8 cellular contexts compared by ENCODE assay signal in genomic region chr5:139650031-139650688, GRCh38. TPM values are rescaled to one million over a fixed set of nuclear protein-coding genes. Genes with fewer than 3 reads are reported as not detected.
DNase-seq lines count a peak whose midpoint lies in the region; ATAC-seq, FAIRE-seq and TF ChIP-seq lines count a peak whose summit lies in the region.

No MANE protein-coding gene starts in this region.

- peaks cover 59% of the 10 kb centered on the region for H3K4me1 ChIP-seq in OCI-LY1 (ENCODE audit: insufficient read depth, low read length, severe bottlenecking)

- TF ChIP-seq CTCF in GM06990 (IDR thresholded peaks at IDR 0.05; ENCODE audit: insufficient read depth, low read length, poor library complexity, severe bottlenecking) = peak; percentile 66
- peak; percentile 35 for TF ChIP-seq CTCF in OCI-LY1 (IDR thresholded peaks at IDR 0.05; ENCODE audit: low read length)
- peak; percentile 42 for TF ChIP-seq CTCF in mesothelial cell of epicardium (IDR thresholded peaks at IDR 0.05; ENCODE audit: unreplicated experiment)
- peak; percentile 71 for TF ChIP-seq CTCF in type B pancreatic cell (conservative IDR thresholded peaks at IDR 0.05)

- H3K9me3 ChIP-seq in OCI-LY1 (ENCODE audit: low read length) = no peaks in the 10 kb centered on the region

- H3K9ac ChIP-seq in OCI-LY1 (ENCODE audit: low read length) = peak overlapping the region; percentile 98

- intact Hi-C loops in dendritic cell treated with granulocyte-macrophage colony-stimulating factor and Interleukin-4, amounts not matched to agents 40 ng/mL and 50 ng/mL, for 4 days (cut with micrococcal nuclease) = loop anchor here (2.0 kb wide), 1 partner anchor 15 kb away; no protein-coding TSS in a partner anchor

- H3K36me3 ChIP-seq in GM06990 (ENCODE audit: control insufficient read depth, insufficient read depth, low read length) (no peaks in the 10 kb centered on the region), OCI-LY1 (ENCODE audit: insufficient read depth, low read length) (peaks cover 14% of the 10 kb centered on the region; the same call in 1 of the 2 replicates)

- H3K27ac Mint-ChIP-seq in dendritic cell treated with granulocyte-macrophage colony-stimulating factor and Interleukin-4, amounts not matched to agents 40 ng/mL and 50 ng/mL, for 4 days = peak overlapping the region; percentile 85
- peak overlapping the region; percentile 95 for H3K27ac Mint-ChIP-seq in mesothelial cell of epicardium
- H3K27ac Mint-ChIP-seq in type B pancreatic cell = peak overlapping the region; percentile 91

- no peaks in the 10 kb centered on the region for H4K20me1 ChIP-seq in OCI-LY1 (ENCODE audit: insufficient read depth, low read length)

- peak overlapping the region; percentile 89 for H3K4me2 ChIP-seq in OCI-LY1 (ENCODE audit: low read length)

- peaks cover 16% of the 10 kb centered on the region for H3K36me3 Mint-ChIP-seq in dendritic cell treated with granulocyte-macrophage colony-stimulating factor and Interleukin-4, amounts not matched to agents 40 ng/mL and 50 ng/mL, for 4 days (ENCODE audit: low read depth)
- H3K36me3 Mint-ChIP-seq in mesothelial cell of epicardium (no peaks in the 10 kb centered on the region), type B pancreatic cell (no peaks in the 10 kb centered on the region)

- peak overlapping the region; percentile 86 for H3K4me3 Mint-ChIP-seq in dendritic cell treated with granulocyte-macrophage colony-stimulating factor and Interleukin-4, amounts not matched to agents 40 ng/mL and 50 ng/mL, for 4 days
- H3K4me3 Mint-ChIP-seq in mesothelial cell of epicardium = peak overlapping the region; percentile 95
- H3K4me3 Mint-ChIP-seq in type B pancreatic cell = peak overlapping the region; percentile 98

- H3K9me2 ChIP-seq in OCI-LY1 (ENCODE audit: low read depth, low read length) = no peaks in the 10 kb centered on the region

- H3K79me2 ChIP-seq in OCI-LY1 (ENCODE audit: insufficient read depth, low read length) = peaks cover 60% of the 10 kb centered on the region

- H3K4me3 ChIP-seq in GM06990 (replicated peaks; ENCODE audit: low read depth, low read length) = peak overlapping the region; percentile 84
- H3K4me3 ChIP-seq in OCI-LY1 (ENCODE audit: low read depth, low read length, poor library complexity, severe bottlenecking) = peak overlapping the region; percentile 98

- ATAC-seq in GM21390 (IDR thresholded peaks at IDR 0.05; ENCODE audit: unreplicated experiment) = no peak

- H3K27ac ChIP-seq in OCI-LY1 (ENCODE audit: low read depth, low read length, poor library complexity, severe bottlenecking) = peak overlapping the region; percentile 94

- peaks cover 82% of the 10 kb centered on the region for H3K4me1 Mint-ChIP-seq in dendritic cell treated with granulocyte-macrophage colony-stimulating factor and Interleukin-4, amounts not matched to agents 40 ng/mL and 50 ng/mL, for 4 days (ENCODE audit: low read depth)
- peaks cover 65% of the 10 kb centered on the region for H3K4me1 Mint-ChIP-seq in mesothelial cell of epicardium
- peaks cover 45% of the 10 kb centered on the region for H3K4me1 Mint-ChIP-seq in type B pancreatic cell (ENCODE audit: unreplicated experiment)

- no peaks in the 10 kb centered on the region for H3F3A ChIP-seq in OCI-LY1 (ENCODE audit: insufficient read depth, low read length)

- peaks cover 33% of the 10 kb centered on the region for H3K27me3 Mint-ChIP-seq in dendritic cell treated with granulocyte-macrophage colony-stimulating factor and Interleukin-4, amounts not matched to agents 40 ng/mL and 50 ng/mL, for 4 days
- peaks cover 23% of the 10 kb centered on the region for H3K27me3 Mint-ChIP-seq in mesothelial cell of epicardium (ENCODE audit: low read depth)
- peaks cover 4% of the 10 kb centered on the region for H3K27me3 Mint-ChIP-seq in type B pancreatic cell

- FAIRE-seq in frontal cortex (lab: Jason Lieb, UNC) = no peak

- no peak overlapping the region for H2AFZ ChIP-seq in OCI-LY1 (ENCODE audit: low read length)

- no peaks in the 10 kb centered on the region for H3K9me3 Mint-ChIP-seq in dendritic cell treated with granulocyte-macrophage colony-stimulating factor and Interleukin-4, amounts not matched to agents 40 ng/mL and 50 ng/mL, for 4 days
- H3K9me3 Mint-ChIP-seq in mesothelial cell of epicardium (no peaks in the 10 kb centered on the region), type B pancreatic cell (no peaks in the 10 kb centered on the region)

- DNase-seq in GM06990 (ENCODE audit: extremely low read depth, insufficient read length) (peak; percentile 64), mesothelial cell of epicardium (ENCODE audit: low spot score in 2 of 2, unreplicated experiment in 2 of 2) (no peak), type B pancreatic cell (ENCODE audit: extremely low spot score, unreplicated experiment) (no peak), A172 (ENCODE audit: low spot score) (no peak), frontal cortex (ENCODE audit: low spot score in 2 of 2) (no peak)

- no peaks in the 10 kb centered on the region for H3K27me3 ChIP-seq in GM06990 (replicated peaks; ENCODE audit: control insufficient read depth, insufficient read depth, low read length)
- H3K27me3 ChIP-seq in OCI-LY1 (ENCODE audit: insufficient read depth, low read length) = no peaks in the 10 kb centered on the region

RNA-seq across cellular contexts. Expression of gene CXXC5, which starts 2.0 kb away (rescaled TPM):
- total RNA-seq in mesothelial cell of epicardium (35.7 to 38.3 TPM (median 37.4 TPM) in 3 replicates), type B pancreatic cell (ENCODE audit: low replicate concordance) (46.7 and 58.6 TPM in 2 replicates), frontal cortex (38.7 TPM)
- 162 and 189 TPM in 2 replicates for total RNA-seq in A172 (2014; rRNA removed; shearing (Covaris generic))
